Comparison of ENCODE assay signal across 1 cellular context in genomic region chr1:223504741-223505140, GRCh38.
TF ChIP-seq lines count a peak whose summit lies in the region.

No MANE protein-coding gene starts in this region.

TF ChIP-seq in IMR-90, 13 proteins besides CTCF, POLR2A, EP300 and RAD21 (continued from another document):
- 0 out of 2 replicates have a peak, but pooled peaks have one; percentile 12 for TF ChIP-seq MAZ (IDR thresholded peaks at IDR 0.05; ENCODE audit: borderline replicate concordance, low read depth, low read length)
- peak; percentile 67 for TF ChIP-seq RCOR1 (IDR thresholded peaks at IDR 0.05; ENCODE audit: insufficient replicate concordance, low read length)
- TF ChIP-seq MXI1 (IDR thresholded peaks at IDR 0.05; ENCODE audit: borderline replicate concordance, low read depth, low read length), result no peak
